Comparison of ENCODE assay signal across 23 cellular contexts in the genomic region with DNA sequence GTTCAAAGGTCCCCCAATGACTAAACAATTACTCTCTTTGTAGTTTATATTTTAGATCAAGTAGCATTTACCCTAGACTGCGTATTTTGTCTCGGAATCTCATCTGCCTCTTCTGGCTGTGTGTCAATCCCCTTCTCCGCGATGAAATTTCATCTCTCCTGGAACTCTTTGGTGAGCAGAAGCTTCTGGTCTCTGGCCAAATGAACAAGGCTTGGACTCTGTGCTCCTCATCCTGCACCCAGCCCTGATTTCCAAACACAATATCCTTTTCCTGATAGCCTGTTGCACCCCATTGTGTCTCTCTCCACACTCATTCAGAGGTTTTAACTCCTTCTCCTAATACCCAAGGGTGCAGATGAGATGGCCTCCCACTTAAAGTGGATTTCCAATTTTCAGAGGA.
"Had no signal": no experiment of that assay in that cellular context is flagged by ENCODE, and none has a peak within 500 bp of the region (broad histone marks: within the 10 kb centered on the region; RNA-seq: fewer than 3 reads in every experiment).

No MANE protein-coding gene starts in this region.

- H3K27ac Mint-ChIP-seq: activated naive CD8-positive, alpha-beta T cell; activated T-cell treated with anti-CD3 and anti-CD28 coated beads, Interleukin-2, amount 50 U/mL, for 24 hours; activated T-helper 17 cell treated with anti-CD3 and anti-CD28 coated beads, Interleukin-2, amount 50 U/mL, for 72 hours; effector memory CD8-positive, alpha-beta T cell; immature natural killer cell; naive thymus-derived CD4-positive, alpha-beta T cell; neural progenitor cell; progenitor cell of endocrine pancreas had no signal

- H3K4me3 ChIP-seq: adrenal gland, colonic mucosa, dorsolateral prefrontal cortex, left lung, lung, neural progenitor cell, upper lobe of left lung had no signal

- DNase-seq: activated CD4-positive, alpha-beta T cell treated with anti-CD3 and anti-CD28 coated beads for 1 hour; activated naive CD4-positive, alpha-beta T cell; activated T-cell treated with anti-CD3 and anti-CD28 coated beads, Interleukin-2, amount 50 U/mL, for 24 hours; adrenal gland; central memory CD4-positive, alpha-beta T cell; colonic mucosa; dorsolateral prefrontal cortex; effector memory CD8-positive, alpha-beta T cell; immature natural killer cell; kidney glomerular epithelial cell; left lung; naive thymus-derived CD4-positive, alpha-beta T cell; stimulated activated CD4-positive, alpha-beta T cell treated with anti-CD3 and anti-CD28 coated beads, Interleukin-12 subunit alpha, Interleukin-12 subunit beta, amount 100 ng/mL, for 4 hours; stimulated activated CD4-positive, alpha-beta T cell treated with anti-CD3 and anti-CD28 coated beads, Interleukin-4, amount 100 ng/mL, for 4 hours; stimulated activated naive CD8-positive, alpha-beta T cell treated with anti-CD3 and anti-CD28 coated beads, Interleukin-15, Interleukin-2, amounts not matched to agents 100 U/mL and 50 U/mL, for 24 hours; upper lobe of left lung; WERI-Rb-1 had no signal

- H3K4me1 ChIP-seq: adrenal gland, colonic mucosa, left lung, upper lobe of left lung had no signal

- H3K27ac ChIP-seq: adrenal gland, colonic mucosa, dorsolateral prefrontal cortex, left lung, neural progenitor cell, upper lobe of left lung, WERI-Rb-1 had no signal

- H3K36me3 ChIP-seq: adrenal gland, colonic mucosa, left lung, neural progenitor cell, upper lobe of left lung, WERI-Rb-1 had no signal

- H3K4me3 Mint-ChIP-seq: activated naive CD8-positive, alpha-beta T cell; activated T-cell treated with anti-CD3 and anti-CD28 coated beads, Interleukin-2, amount 50 U/mL, for 24 hours; activated T-helper 17 cell treated with anti-CD3 and anti-CD28 coated beads, Interleukin-2, amount 50 U/mL, for 72 hours; effector memory CD8-positive, alpha-beta T cell; immature natural killer cell; naive thymus-derived CD4-positive, alpha-beta T cell; neural progenitor cell had no signal

- H3K27me3 Mint-ChIP-seq: activated naive CD8-positive, alpha-beta T cell; activated T-cell treated with anti-CD3 and anti-CD28 coated beads, Interleukin-2, amount 50 U/mL, for 24 hours; activated T-helper 17 cell treated with anti-CD3 and anti-CD28 coated beads, Interleukin-2, amount 50 U/mL, for 72 hours; effector memory CD8-positive, alpha-beta T cell; naive thymus-derived CD4-positive, alpha-beta T cell had no signal

- H3K4me2 ChIP-seq: neural progenitor cell had no signal

- H2AFZ ChIP-seq: neural progenitor cell had no signal

- ATAC-seq: activated T-helper 17 cell treated with anti-CD3 and anti-CD28 coated beads, Interleukin-2, amount 50 U/mL, for 72 hours; effector memory CD8-positive, alpha-beta T cell; esophagus mucosa; left lung; naive thymus-derived CD4-positive, alpha-beta T cell; stimulated activated naive CD8-positive, alpha-beta T cell treated with anti-CD3 and anti-CD28 coated beads, Interleukin-15, Interleukin-2, amounts not matched to agents 100 U/mL and 50 U/mL, for 24 hours had no signal

- H3K36me3 Mint-ChIP-seq: activated naive CD8-positive, alpha-beta T cell; immature natural killer cell; naive thymus-derived CD4-positive, alpha-beta T cell; neural progenitor cell had no signal

- H3K9me3 Mint-ChIP-seq: activated T-cell treated with anti-CD3 and anti-CD28 coated beads, Interleukin-2, amount 50 U/mL, for 24 hours had no signal

- H3K9me3 ChIP-seq: adrenal gland, colonic mucosa, left lung, upper lobe of left lung had no signal

- H3K27me3 ChIP-seq: adrenal gland, colonic mucosa, left lung, neural progenitor cell, upper lobe of left lung had no signal

- H3K4me1 Mint-ChIP-seq: activated T-helper 17 cell treated with anti-CD3 and anti-CD28 coated beads, Interleukin-2, amount 50 U/mL, for 72 hours; immature natural killer cell; naive thymus-derived CD4-positive, alpha-beta T cell had no signal

- H3K9ac ChIP-seq: neural progenitor cell had no signal
